Comparison of ENCODE assay signal across 8 cellular contexts in genomic region chr10:102641398-102641797, GRCh38. TPM values are rescaled to one million over a fixed set of nuclear protein-coding genes. Genes with fewer than 3 reads are reported as not detected.
A peak's percentile ranks its signal among the peaks of the same experiment; 100 is the strongest.
DNase-seq lines count a peak whose midpoint lies in the region; ATAC-seq, FAIRE-seq and TF ChIP-seq lines count a peak whose summit lies in the region.

No MANE protein-coding gene starts in this region.

- H3K27ac ChIP-seq in kidney (ENCODE audit: low read depth in 2 of 2, low read length in 2 of 2): peak overlapping the region; percentile 96 to 97
- H3K27ac ChIP-seq in thyroid gland: peak overlapping the region; percentile 96 to 100 (median 100)

- H3K36me3 Mint-ChIP-seq in activated T-cell treated with anti-CD3 and anti-CD28 coated beads, Interleukin-2, amount 50 U/mL, for 24 hours (ENCODE audit: low read depth): peaks cover 18% of the 10 kb centered on the region
- peaks cover 12% of the 10 kb centered on the region for H3K36me3 Mint-ChIP-seq in activated CD8-positive, alpha-beta T cell treated with anti-CD3 and anti-CD28 coated beads, Interleukin-2, amount 10 ng/mL, durations not matched to agents 7 days and 5 days (ENCODE audit: low read depth)

- H3K9me3 ChIP-seq in kidney (ENCODE audit: control insufficient read depth in 1 of 2, low read length in 2 of 2) (no peaks in the 10 kb centered on the region), thyroid gland (no peaks in the 10 kb centered on the region)

- H3K9me3 Mint-ChIP-seq in activated T-cell treated with anti-CD3 and anti-CD28 coated beads, Interleukin-2, amount 50 U/mL, for 24 hours: no peaks in the 10 kb centered on the region
- H3K9me3 Mint-ChIP-seq in activated CD8-positive, alpha-beta T cell treated with anti-CD3 and anti-CD28 coated beads, Interleukin-2, amount 10 ng/mL, durations not matched to agents 7 days and 5 days (ENCODE audit: insufficient read depth): no peaks in the 10 kb centered on the region

- 16% methylated on average over 7 of the region's 7 CpGs for WGBS in thyroid gland, 2 donors

- FAIRE-seq in kidney (lab: Jason Lieb, UNC): no peak

- CTCF ChIA-PET in activated CD8-positive, alpha-beta T cell treated with anti-CD3 and anti-CD28 coated beads, Interleukin-2, amount 10 ng/mL, durations not matched to agents 7 days and 5 days (lab: Charles Lee): interaction anchor here (0.8 to 1.8 kb wide), 7 partner anchors 9 to 58 kb away, joined by 3 to 6 read pairs (median 3); no protein-coding TSS in a partner anchor

- H3K27me3 ChIP-seq in thyroid gland: no peaks in the 10 kb centered on the region

- intact Hi-C loops in kidney (cut with DNase I) (no loop called here), thyroid gland (cut with DNase I) (no loop called here)

- H3K9ac ChIP-seq in kidney (ENCODE audit: low read length in 2 of 2): peak overlapping the region; percentile 43 to 91

- ATAC-seq in activated CD8-positive, alpha-beta T cell treated with anti-CD3 and anti-CD28 coated beads, Interleukin-2, amount 10 ng/mL, durations not matched to agents 7 days and 5 days: no peak
- ATAC-seq in HG02938 (IDR thresholded peaks at IDR 0.05; ENCODE audit: unreplicated experiment) (no peak), HG02885 (IDR thresholded peaks at IDR 0.05; ENCODE audit: poor library complexity, unreplicated experiment) (no peak)

- TF ChIP-seq POLR2A in thyroid gland (IDR thresholded peaks at IDR 0.05): no peak

- H3K4me1 ChIP-seq in kidney (ENCODE audit: control insufficient read depth in 1 of 2, insufficient read depth in 1 of 2, low read depth in 1 of 2, low read length in 2 of 2): peaks cover 0 to 2% of the 10 kb centered on the region in 2 donors
- peaks cover 5% of the 10 kb centered on the region in 2 donors for H3K4me1 ChIP-seq in thyroid gland

- no peak for DNase-seq in activated T-cell treated with anti-CD3 and anti-CD28 coated beads, Interleukin-2, amount 50 U/mL, for 24 hours
- no peak for DNase-seq in activated T-cell treated with anti-CD3 and anti-CD28 coated beads, Interleukin-2, amount 50 U/mL, for 1 hour
- DNase-seq in activated CD8-positive, alpha-beta T cell treated with anti-CD3 and anti-CD28 coated beads, Interleukin-2, amount 10 ng/mL, durations not matched to agents 7 days and 5 days: no peak
- DNase-seq in kidney (no peak), thyroid gland (peak; percentile 47 to 53), cerebellar nuclear complex (lab: John Stamatoyannopoulos, UW) (no peak)

- H3K27me3 Mint-ChIP-seq in activated T-cell treated with anti-CD3 and anti-CD28 coated beads, Interleukin-2, amount 50 U/mL, for 24 hours: no peaks in the 10 kb centered on the region
- peaks cover 7% of the 10 kb centered on the region for H3K27me3 Mint-ChIP-seq in activated CD8-positive, alpha-beta T cell treated with anti-CD3 and anti-CD28 coated beads, Interleukin-2, amount 10 ng/mL, durations not matched to agents 7 days and 5 days (ENCODE audit: low read depth)

- H3K36me3 ChIP-seq in kidney (ENCODE audit: control insufficient read depth in 1 of 2, insufficient read depth in 2 of 2, low read length in 2 of 2) (peaks cover 0 to 1% of the 10 kb centered on the region in 2 donors), thyroid gland (no peaks in the 10 kb centered on the region)

- POLR2A ChIA-PET in activated CD8-positive, alpha-beta T cell treated with anti-CD3 and anti-CD28 coated beads, Interleukin-2, amount 10 ng/mL, durations not matched to agents 7 days and 5 days (lab: Charles Lee): interaction anchor here (0.6 to 1.3 kb wide), 6 partner anchors 18 to 247 kb away, joined by 3 to 5 read pairs (median 3); partner anchors contain the start of genes ARL3 and SFXN2

- peaks cover 17% of the 10 kb centered on the region for H3K4me1 Mint-ChIP-seq in activated T-cell treated with anti-CD3 and anti-CD28 coated beads, Interleukin-2, amount 50 U/mL, for 24 hours (ENCODE audit: low read depth)
- H3K4me1 Mint-ChIP-seq in activated CD8-positive, alpha-beta T cell treated with anti-CD3 and anti-CD28 coated beads, Interleukin-2, amount 10 ng/mL, durations not matched to agents 7 days and 5 days (ENCODE audit: low read depth): peaks cover 16% of the 10 kb centered on the region

- peak overlapping the region; percentile 93 for H3K27ac Mint-ChIP-seq in activated T-cell treated with anti-CD3 and anti-CD28 coated beads, Interleukin-2, amount 50 U/mL, for 24 hours
- peak overlapping the region; percentile 89 for H3K27ac Mint-ChIP-seq in activated CD8-positive, alpha-beta T cell treated with anti-CD3 and anti-CD28 coated beads, Interleukin-2, amount 10 ng/mL, durations not matched to agents 7 days and 5 days

- peak overlapping the region; percentile 85 for H3K4me3 Mint-ChIP-seq in activated T-cell treated with anti-CD3 and anti-CD28 coated beads, Interleukin-2, amount 50 U/mL, for 24 hours
- peak overlapping the region; percentile 89 for H3K4me3 Mint-ChIP-seq in activated CD8-positive, alpha-beta T cell treated with anti-CD3 and anti-CD28 coated beads, Interleukin-2, amount 10 ng/mL, durations not matched to agents 7 days and 5 days

- TF ChIP-seq CTCF in kidney (IDR thresholded peaks at IDR 0.05; ENCODE audit: borderline replicate concordance, extremely low read depth, insufficient read depth) (no peak), thyroid gland (IDR thresholded peaks at IDR 0.05) (no peak)

- H3K4me3 ChIP-seq in kidney (ENCODE audit: low read length in 2 of 2) (peak overlapping the region; percentile 93 to 99), thyroid gland (replicated peaks in 1 of 3) (peak overlapping the region in 2 of 3 donors; percentile 42 to 84)

RNA-seq across cellular contexts. Expression of gene TRIM8, which starts 2.9 kb away (rescaled TPM):
- total RNA-seq in activated CD8-positive, alpha-beta T cell treated with anti-CD3 and anti-CD28 coated beads, Interleukin-2, amount 10 ng/mL, durations not matched to agents 7 days and 5 days: 10 to 100 TPM; 45.0 to 47.1 TPM
- total RNA-seq in kidney: 198 TPM
- polyA plus RNA-seq in kidney (ENCODE audit: insufficient read depth, low read depth, low replicate concordance): 160 TPM
- total RNA-seq in thyroid gland: 100 to 1,000 TPM; 138 to 187 (median 162) TPM

Comparison
In these comparisons a context has a peak if more than half of its experiments do, and no peak if none do; other contexts are left out.
1. DNase-seq: peak in thyroid gland (2 of 2); none in activated T-cell treated with anti-CD3 and anti-CD28 coated beads, Interleukin-2, amount 50 U/mL, for 24 hours (single experiment), activated T-cell treated with anti-CD3 and anti-CD28 coated beads, Interleukin-2, amount 50 U/mL, for 1 hour (single experiment), activated CD8-positive, alpha-beta T cell treated with anti-CD3 and anti-CD28 coated beads, Interleukin-2, amount 10 ng/mL, durations not matched to agents 7 days and 5 days (single experiment), kidney (single experiment) and cerebellar nuclear complex (0 of 2).